In genomic region chr1:247111636-247112478, GRCh38 we compare ENCODE assay signal across 8 cellular contexts. TPM values are rescaled to one million over a fixed set of nuclear protein-coding genes. Genes with fewer than 3 reads are reported as not detected.
DNase-seq lines count a peak whose midpoint lies in the region; ATAC-seq and TF ChIP-seq lines count a peak whose summit lies in the region.

No MANE protein-coding gene starts in this region.

- H3K9me3 ChIP-seq in iPS DF 6.9 (ENCODE audit: control insufficient read depth, insufficient read depth, low read length) = no peaks in the 10 kb centered on the region

- intact Hi-C loops in MCF 10A (cut with micrococcal nuclease) = no loop called here

- H3K27ac ChIP-seq in iPS DF 6.9 (ENCODE audit: low read length) (no peak overlapping the region), rectal smooth muscle tissue (ENCODE audit: low read depth, low read length) (peak overlapping the region; percentile 78)

- no peak for TF ChIP-seq CTCF in MCF 10A (IDR thresholded peaks at IDR 0.05; ENCODE audit: unreplicated experiment)

- H3K4me3 ChIP-seq in iPS DF 6.9 (ENCODE audit: low read length) (peak overlapping the region; percentile 67; the same call in 1 of the 2 replicates), rectal smooth muscle tissue (ENCODE audit: low read length) (peak overlapping the region; percentile 78)

- H3K27ac Mint-ChIP-seq in MCF 10A (ENCODE audit: low read depth, unreplicated experiment) = no peak overlapping the region

- BruUV-seq in MCF 10A (replicated peaks; lab: Mats Ljungman, UMichigan) = no TSS peak

- no peaks in the 10 kb centered on the region for H3K36me3 ChIP-seq in iPS DF 6.9 (ENCODE audit: control insufficient read depth, insufficient read depth, low read length)
- no peaks in the 10 kb centered on the region for H3K36me3 ChIP-seq in rectal smooth muscle tissue (ENCODE audit: control insufficient read depth, insufficient read depth, low read length)

- no peak for ATAC-seq in GM18517 (IDR thresholded peaks at IDR 0.05; ENCODE audit: unreplicated experiment)
- no peak for ATAC-seq in GM21619 (IDR thresholded peaks at IDR 0.05; ENCODE audit: unreplicated experiment)

- WGBS in iPS DF 6.9 (ENCODE audit: insufficient coverage, insufficient read length) = no CpG with 5 or more reads among the region's 88 CpGs

- H3K9me3 Mint-ChIP-seq in MCF 10A (ENCODE audit: unreplicated experiment) = peaks cover 18% of the 10 kb centered on the region

- no peaks in the 10 kb centered on the region for H3K36me3 Mint-ChIP-seq in MCF 10A (ENCODE audit: insufficient read depth, unreplicated experiment)

- H3K27me3 Mint-ChIP-seq in MCF 10A (ENCODE audit: insufficient read depth, unreplicated experiment) = no peaks in the 10 kb centered on the region

- DNase-seq in COR-L47 (lab: John Stamatoyannopoulos, UW) = peak; percentile 21
- DNase-seq in LHCN-M2 (ENCODE audit: low read depth) = peak; percentile 43
- DNase-seq in MCF 10A (ENCODE audit: unreplicated experiment) = no peak
- no peak for DNase-seq in iPS DF 6.9 (ENCODE audit: low read depth, low spot score)
- no peak for DNase-seq in NCI-H526 treated with DMSO at 0.1 percent for 48 hours (lab: John Stamatoyannopoulos, UW)

- H3K4me1 ChIP-seq in iPS DF 6.9 (ENCODE audit: control insufficient read depth, insufficient read depth, low read length) = no peaks in the 10 kb centered on the region; the same call in none of the 2 replicates
- H3K4me1 ChIP-seq in rectal smooth muscle tissue (ENCODE audit: control insufficient read depth, insufficient read depth, low read length) = no peaks in the 10 kb centered on the region

- POLR2A ChIA-PET in MCF 10A (lab: Yijun Ruan, JAX) = interaction anchor here (0.8 kb wide), 1 partner anchor 98 kb away, joined by 3 read pairs; no protein-coding TSS in a partner anchor

- no peak overlapping the region for H3K9ac ChIP-seq in rectal smooth muscle tissue (ENCODE audit: low read length)

- peaks cover 13% of the 10 kb centered on the region for H3K4me1 Mint-ChIP-seq in MCF 10A (ENCODE audit: insufficient read depth, unreplicated experiment)

- H3K4me3 Mint-ChIP-seq in MCF 10A (ENCODE audit: unreplicated experiment) = peak overlapping the region; percentile 39

- CTCF ChIA-PET in MCF 10A (lab: Yijun Ruan, JAX) = interaction anchor here (0.6 kb wide), 2 partner anchors 98 to 110 kb away, joined by 3 to 5 read pairs; no protein-coding TSS in a partner anchor

- peaks cover 4% of the 10 kb centered on the region for H3K27me3 ChIP-seq in iPS DF 6.9 (ENCODE audit: control insufficient read depth, insufficient read depth, low read length)
- H3K27me3 ChIP-seq in rectal smooth muscle tissue (ENCODE audit: control insufficient read depth, insufficient read depth, low read length) = no peaks in the 10 kb centered on the region

RNA-seq across cellular contexts. Expression of gene ZNF669, which starts 7.7 kb away (rescaled TPM):
- 11.5 and 12.0 TPM in 2 replicates for total RNA-seq in LHCN-M2 (2014; rRNA removed)
- polyA plus RNA-seq in LHCN-M2 (2012) = 2.9 TPM
- total RNA-seq in MCF 10A (2022) = 11.6 and 11.9 TPM in 2 replicates

RNA-seq across cellular contexts. Expression of gene ZNF670, which starts 33.2 kb away (rescaled TPM):
- total RNA-seq in LHCN-M2 (2014; rRNA removed) (6.0 and 6.5 TPM in 2 replicates), MCF 10A (2022) (7.1 and 7.7 TPM in 2 replicates)
- 1.4 TPM for polyA plus RNA-seq in LHCN-M2 (2012)

RNA-seq across cellular contexts. Expression of gene ZNF124, which starts 60.0 kb away (rescaled TPM):
- total RNA-seq in LHCN-M2 (2014; rRNA removed) (19.3 and 19.9 TPM in 2 replicates), MCF 10A (2022) (18.1 and 18.8 TPM in 2 replicates)
- polyA plus RNA-seq in LHCN-M2 (2012) = 2.2 TPM

Comparison
In these comparisons a context has a peak if more than half of its experiments do, and no peak if none do; other contexts are left out.
1. DNase-seq: peak in COR-L47 (single experiment) and LHCN-M2 (single experiment); none in MCF 10A (single experiment), iPS DF 6.9 (single experiment) and NCI-H526 treated with DMSO at 0.1 percent for 48 hours (single experiment).